ENCODE assay signal across 8 cellular contexts in the genomic region with DNA sequence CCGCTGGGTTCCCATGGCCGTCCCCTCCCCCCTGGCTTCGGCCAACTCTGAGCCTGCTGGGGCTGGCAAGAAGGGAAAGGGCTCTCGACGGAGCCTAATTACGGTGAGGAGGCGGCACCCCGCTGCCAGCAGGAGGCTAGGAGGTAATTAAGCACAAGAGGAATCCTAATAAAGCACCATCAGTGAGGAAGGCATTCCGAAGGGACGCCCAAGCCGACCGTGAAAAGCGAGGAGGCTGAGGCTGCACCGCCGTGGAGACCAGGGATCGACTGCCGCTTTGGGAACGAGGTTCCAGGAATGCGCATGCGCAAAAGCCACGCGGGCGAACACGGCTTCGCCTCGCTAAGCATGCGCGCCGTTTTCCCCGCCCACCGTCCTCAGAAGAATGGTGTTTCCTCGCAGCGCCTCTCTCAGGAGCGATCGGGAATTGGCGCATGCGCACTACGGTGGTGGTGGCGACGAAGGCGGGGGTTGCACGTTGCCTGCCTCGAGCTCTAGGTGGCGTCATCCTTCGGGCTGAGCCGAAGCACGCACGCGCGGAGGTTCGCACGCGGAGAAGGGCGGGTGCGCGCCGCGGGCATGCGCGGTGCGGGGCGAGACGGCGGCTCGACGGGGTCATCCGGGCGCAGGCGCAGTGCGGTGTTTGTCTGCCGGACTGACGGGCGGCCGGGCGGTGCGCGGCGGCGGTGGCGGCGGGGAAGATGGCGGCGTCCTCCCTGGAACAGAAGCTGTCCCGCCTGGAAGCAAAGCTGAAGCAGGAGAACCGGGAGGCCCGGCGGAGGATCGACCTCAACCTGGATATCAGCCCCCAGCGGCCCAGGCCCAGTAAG. TPM values are rescaled to one million over a fixed set of nuclear protein-coding genes. Genes with fewer than 3 reads are reported as not detected.
DNase-seq lines count a peak whose midpoint lies in the region; ATAC-seq and TF ChIP-seq lines count a peak whose summit lies in the region.

A gene (plus strand): TSS at position 634 of the 830 bp plus-strand sequence. CDS start 68 bp downstream, at position 702.

- H3K36me3 ChIP-seq in SK-N-MC (ENCODE audit: insufficient read depth, low read length) (peaks cover 9% of the 10 kb centered on the region; the same call in 1 of the 2 replicates), gastroesophageal sphincter (peaks cover 0 to 32% of the 10 kb centered on the region in 2 donors), neutrophil (peaks cover 10% of the 10 kb centered on the region)

- DNase-seq in GM10248 (ENCODE audit: extremely low spot score), result peak; percentile 100
- peak; percentile 99 for DNase-seq in NB4 (ENCODE audit: low read depth)
- DNase-seq in SK-N-MC (ENCODE audit: low read depth, low spot score), result peak; percentile 99
- DNase-seq in activated naive CD4-positive, alpha-beta T cell treated with anti-CD3 and anti-CD28 coated beads, Interleukin-2, amount 10 ng/mL, durations not matched to agents 7 days and 5 days, result peak; percentile 100
- peak; percentile 92 to 100 (median 99) for DNase-seq in substantia nigra (lab: John Stamatoyannopoulos, UW)

- peak; percentile 98 for TF ChIP-seq POLR2A in NB4 (IDR thresholded peaks at IDR 0.05; ENCODE audit: extremely low read depth, insufficient read length)
- TF ChIP-seq POLR2A in gastroesophageal sphincter (IDR thresholded peaks at IDR 0.05), result peak; percentile 78 to 83

- H3K9ac ChIP-seq in SK-N-MC (ENCODE audit: insufficient read length), result peak within 1 kb of the TSS; percentile 96

- H3K4me3 ChIP-seq in NB4 (ENCODE audit: low read depth, low read length), result peak within 1 kb of the TSS; percentile 89
- H3K4me3 ChIP-seq in SK-N-MC, result peak within 1 kb of the TSS; percentile 89
- H3K4me3 ChIP-seq in gastroesophageal sphincter, result peak within 1 kb of the TSS; percentile 91 to 95
- peak within 1 kb of the TSS; percentile 75 to 88 for H3K4me3 ChIP-seq in neutrophil (ENCODE audit: low read depth in 1 of 2, low read length in 1 of 2)

- H3K4me1 ChIP-seq in gastroesophageal sphincter (peaks cover 4 to 53% (median 32%) of the 10 kb centered on the region in 3 donors), neutrophil (ENCODE audit: control insufficient read depth in 1 of 2, insufficient read depth in 1 of 2, low read depth in 1 of 2, low read length in 1 of 2) (peaks cover 22 to 23% of the 10 kb centered on the region in 2 experiments)

- H3K27me3 ChIP-seq in gastroesophageal sphincter, result peaks cover 12% of the 10 kb centered on the region
- peaks cover 37% of the 10 kb centered on the region for H3K27me3 ChIP-seq in neutrophil

- no peaks in the 10 kb centered on the region for H3K9me3 Mint-ChIP-seq in activated naive CD4-positive, alpha-beta T cell treated with anti-CD3 and anti-CD28 coated beads, Interleukin-2, amount 10 ng/mL, durations not matched to agents 7 days and 5 days

- POLR2A ChIA-PET in GM10248 (lab: Yijun Ruan, JAX), result interaction anchor here (0.6 to 1.6 kb wide), 5 partner anchors 9 to 40 kb away, joined by 3 to 11 read pairs (median 4); a partner anchor contains a TSS

- H3K27me3 Mint-ChIP-seq in activated naive CD4-positive, alpha-beta T cell treated with anti-CD3 and anti-CD28 coated beads, Interleukin-2, amount 10 ng/mL, durations not matched to agents 7 days and 5 days, result peaks cover 15% of the 10 kb centered on the region

- peaks cover 9% of the 10 kb centered on the region for H3K36me3 Mint-ChIP-seq in activated naive CD4-positive, alpha-beta T cell treated with anti-CD3 and anti-CD28 coated beads, Interleukin-2, amount 10 ng/mL, durations not matched to agents 7 days and 5 days

- peaks cover 38% of the 10 kb centered on the region for H3K4me1 Mint-ChIP-seq in activated naive CD4-positive, alpha-beta T cell treated with anti-CD3 and anti-CD28 coated beads, Interleukin-2, amount 10 ng/mL, durations not matched to agents 7 days and 5 days

- TF ChIP-seq CTCF in GM10248 (IDR thresholded peaks at IDR 0.05; ENCODE audit: control extremely low read depth, extremely low read depth, low read depth, missing control alignments), result peak; percentile 92
- TF ChIP-seq CTCF in NB4 (IDR thresholded peaks at IDR 0.05; ENCODE audit: low read depth, low read length), result peak; percentile 69
- peak in 3 of 4 experiments; percentile 41 to 76 (median 47) for TF ChIP-seq CTCF in gastroesophageal sphincter (IDR thresholded peaks at IDR 0.05)
- TF ChIP-seq CTCF in neutrophil (IDR thresholded peaks at IDR 0.05), result peak; percentile 92

- H3K9me3 ChIP-seq in SK-N-MC (ENCODE audit: low read depth, low read length), result no peaks in the 10 kb centered on the region
- no peaks in the 10 kb centered on the region for H3K9me3 ChIP-seq in gastroesophageal sphincter
- no peaks in the 10 kb centered on the region for H3K9me3 ChIP-seq in neutrophil

- TF ChIP-seq EP300 in gastroesophageal sphincter (IDR thresholded peaks at IDR 0.05), result no peak

- CTCF ChIA-PET in GM10248 (lab: Yijun Ruan, JAX), result interaction anchor here (0.8 to 7.7 kb wide), 23 partner anchors 9 to 834 kb away, joined by 3 to 60 read pairs (median 4); a partner anchor contains a TSS
- CTCF ChIA-PET in activated naive CD4-positive, alpha-beta T cell treated with anti-CD3 and anti-CD28 coated beads, Interleukin-2, amount 10 ng/mL, durations not matched to agents 7 days and 5 days (lab: Charles Lee), result interaction anchor here (0.8 to 2.0 kb wide), 6 partner anchors 17 to 85 kb away, joined by 3 to 9 read pairs (median 5); a partner anchor contains a TSS

- peak within 1 kb of the TSS; percentile 85 for H3K4me3 Mint-ChIP-seq in activated naive CD4-positive, alpha-beta T cell treated with anti-CD3 and anti-CD28 coated beads, Interleukin-2, amount 10 ng/mL, durations not matched to agents 7 days and 5 days

- H3K27ac ChIP-seq in SK-N-MC, result peak within 1 kb of the TSS; percentile 85
- peak within 1 kb of the TSS; percentile 59 to 94 (median 90) for H3K27ac ChIP-seq in gastroesophageal sphincter
- peak within 1 kb of the TSS; percentile 96 for H3K27ac ChIP-seq in neutrophil
- peak within 1 kb of the TSS; percentile 83 for H3K27ac ChIP-seq in substantia nigra (ENCODE audit: low read depth, low read length, poor library complexity, severe bottlenecking)

- peak within 1 kb of the TSS; percentile 92 for H3K27ac Mint-ChIP-seq in activated naive CD4-positive, alpha-beta T cell treated with anti-CD3 and anti-CD28 coated beads, Interleukin-2, amount 10 ng/mL, durations not matched to agents 7 days and 5 days

- WGBS in gastroesophageal sphincter (ENCODE audit: low coverage in 1 of 2), 2 donors, result 0% methylated on average over 14 of the region's 89 CpGs; no CpG with 5 or more reads in 1 of the 2 donors

- peak; percentile 77 for ATAC-seq in HG02571 (IDR thresholded peaks at IDR 0.05; ENCODE audit: unreplicated experiment)
- ATAC-seq in gastroesophageal sphincter, result peak; percentile 94

RNA-seq across cellular contexts. Expression of the gene that starts here (rescaled TPM):
- total RNA-seq in gastroesophageal sphincter, result 10 to 100 TPM; 13.9 to 23.4 (median 17.9) TPM

Comparison
In these comparisons a context has a peak if more than half of its experiments do, and no peak if none do; other contexts are left out.
1. Peak in every context shown above with its lines: DNase-seq, ATAC-seq, H3K4me3 ChIP-seq and H3K27ac ChIP-seq.